8 cellular contexts compared by ENCODE assay signal in the genomic region with DNA sequence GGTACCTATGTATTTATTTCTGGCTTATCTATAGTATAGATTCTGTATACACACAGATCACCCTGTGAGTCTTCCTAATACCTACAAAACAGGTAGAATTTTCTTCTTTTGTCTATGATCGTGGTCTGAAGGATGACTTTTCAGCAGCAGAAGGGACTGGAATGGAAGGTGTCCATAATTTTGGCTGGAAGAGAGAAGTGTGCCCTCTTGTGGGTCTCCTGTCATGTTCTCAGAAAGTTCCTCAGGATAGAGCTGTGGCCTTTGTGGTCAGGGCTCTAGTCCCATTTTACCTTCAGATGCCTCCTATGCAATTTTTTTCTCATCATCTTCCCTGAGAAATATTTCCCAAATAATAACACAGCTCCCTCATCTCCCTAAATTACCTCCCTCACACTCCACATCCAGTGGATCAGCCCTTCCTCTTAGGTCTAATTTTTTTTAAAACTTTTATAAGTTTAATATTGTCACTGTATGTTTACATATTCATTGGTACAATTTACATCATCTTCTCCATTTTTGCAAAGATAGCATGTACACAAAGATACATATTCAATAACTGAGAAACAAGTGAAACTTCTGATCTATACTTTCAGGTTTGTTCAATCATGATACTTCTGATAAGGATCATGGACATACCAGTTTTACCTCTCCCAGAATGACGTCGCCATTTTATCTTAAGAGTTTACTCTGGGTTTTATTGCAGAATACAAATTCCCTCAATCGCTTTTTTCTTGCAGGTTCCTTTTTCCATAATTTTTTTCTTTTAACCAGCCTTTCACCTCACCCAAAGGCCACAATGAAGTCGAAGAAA.
DNase-seq lines count a peak whose midpoint lies in the region; ATAC-seq, FAIRE-seq and TF ChIP-seq lines count a peak whose summit lies in the region.

No MANE protein-coding gene starts in this region.

- peak; percentile 15 to 56 (median 42) for TF ChIP-seq CTCF in heart left ventricle (IDR thresholded peaks at IDR 0.05)
- peak; percentile 41 to 57 for TF ChIP-seq CTCF in endothelial cell of umbilical vein (IDR thresholded peaks at IDR 0.05; ENCODE audit: extremely low read depth in 1 of 2, insufficient read depth in 1 of 2, low read depth in 1 of 2, low read length in 2 of 2)

- dilution Hi-C loops in endothelial cell of umbilical vein (cut with MboI; ENCODE audit: extremely low pct_ligation_motif_present, low sequenced_read_pairs): loop anchor here (5.0 kb wide), 1 partner anchor 78 kb away; no protein-coding TSS in a partner anchor

- H3K36me3 ChIP-seq in heart left ventricle (no peaks in the 10 kb centered on the region), endothelial cell of umbilical vein (ENCODE audit: control insufficient read depth in 2 of 2, extremely low read depth in 1 of 2, insufficient read depth in 2 of 2, low read length in 2 of 2) (no peaks in the 10 kb centered on the region), Karpas-422 (ENCODE audit: insufficient read depth, low read length) (no peaks in the 10 kb centered on the region)

- peaks cover 0 to 21% (median 12%) of the 10 kb centered on the region in 12 donors for H3K4me1 ChIP-seq in heart left ventricle
- peaks cover 15% of the 10 kb centered on the region for H3K4me1 ChIP-seq in endothelial cell of umbilical vein (ENCODE audit: control insufficient read depth, extremely low read depth, insufficient read depth, low read length)
- H3K4me1 ChIP-seq in Karpas-422 (ENCODE audit: low read length): peaks cover 33% of the 10 kb centered on the region

- intact Hi-C loops in heart left ventricle (cut with DNase I) (loop anchor here in 8 of 10 donors (2.0 to 10.0 kb wide), 8 partner anchors 33 to 469 kb away; no protein-coding TSS in a partner anchor), left cardiac atrium (cut with DNase I) (no loop called here), endothelial cell of umbilical vein (cut with micrococcal nuclease) (loop anchor here (1.0 kb wide), 1 partner anchor 468 kb away; no protein-coding TSS in a partner anchor)

- no peaks in the 10 kb centered on the region for H3K9me1 ChIP-seq in endothelial cell of umbilical vein (replicated peaks; ENCODE audit: control insufficient read depth, extremely low read depth, insufficient read depth, low read length)

- peak; percentile 86 for FAIRE-seq in endothelial cell of umbilical vein (lab: Jason Lieb, UNC)

- H3K27me3 ChIP-seq in heart left ventricle (no peaks in the 10 kb centered on the region), endothelial cell of umbilical vein (ENCODE audit: control insufficient read depth in 2 of 2, insufficient read depth in 2 of 2, low read length in 2 of 2) (no peaks in the 10 kb centered on the region), Karpas-422 (ENCODE audit: low read length) (no peaks in the 10 kb centered on the region)

- ATAC-seq in heart left ventricle (no peak), left cardiac atrium (no peak), GM21526 (IDR thresholded peaks at IDR 0.05; ENCODE audit: low FRiP score, unreplicated experiment) (no peak)

- no TSS peak for BruUV-seq in endothelial cell of umbilical vein (replicated peaks; lab: Mats Ljungman, UMichigan)

- no peak for DNase-seq in heart left ventricle
- DNase-seq in left cardiac atrium: no peak
- peak; percentile 58 for DNase-seq in NCI-H82 (lab: John Stamatoyannopoulos, UW)
- peak; percentile 67 for DNase-seq in endothelial cell of umbilical vein (ENCODE audit: low read depth, low spot score)
- DNase-seq in retina: peak; percentile 21
- no peak for DNase-seq in stimulated activated CD8-positive, alpha-beta memory T cell treated with anti-CD3 and anti-CD28 coated beads, Interleukin-4, amount 100 ng/mL, for 48 hours
- no peak for DNase-seq in Karpas-422

- H3K9me3 ChIP-seq in heart left ventricle: no peaks in the 10 kb centered on the region
- no peaks in the 10 kb centered on the region for H3K9me3 ChIP-seq in endothelial cell of umbilical vein (replicated peaks; ENCODE audit: control insufficient read depth, insufficient read depth, low read length)
- no peaks in the 10 kb centered on the region for H3K9me3 ChIP-seq in Karpas-422 (ENCODE audit: low read length)

- H3K27ac ChIP-seq in heart left ventricle (no peak overlapping the region), endothelial cell of umbilical vein (ENCODE audit: insufficient read depth, low read depth, low read length) (no peak overlapping the region), Karpas-422 (ENCODE audit: low read length) (no peak overlapping the region)

- POLR2A ChIA-PET in endothelial cell of umbilical vein (lab: Charles Lee): no interaction called here

- H3K9ac ChIP-seq in endothelial cell of umbilical vein (replicated peaks; ENCODE audit: extremely low read depth, insufficient read depth, low read length) (no peak overlapping the region), Karpas-422 (ENCODE audit: low read length) (no peak overlapping the region)

- CTCF ChIA-PET in endothelial cell of umbilical vein (lab: Charles Lee): interaction anchor here (0.6 to 9.1 kb wide), 33 partner anchors 9 to 477 kb away, joined by 3 to 266 read pairs (median 4); no protein-coding TSS in a partner anchor

- H4K20me1 ChIP-seq in endothelial cell of umbilical vein (replicated peaks; ENCODE audit: control insufficient read depth, extremely low read depth, insufficient read depth, low read length): no peaks in the 10 kb centered on the region
- H4K20me1 ChIP-seq in Karpas-422 (ENCODE audit: insufficient read depth, low read depth, low read length): no peaks in the 10 kb centered on the region

- H3K9me2 ChIP-seq in Karpas-422 (replicated peaks; ENCODE audit: insufficient read depth, low read length): no peaks in the 10 kb centered on the region

- 76 to 85% (median 80%) methylated on average over 5 of the region's 5 CpGs for WGBS in heart left ventricle, 4 donors

- no peak overlapping the region for H2AFZ ChIP-seq in endothelial cell of umbilical vein (ENCODE audit: low read depth, low read length)
- H2AFZ ChIP-seq in Karpas-422 (ENCODE audit: low read length): no peak overlapping the region

- H3K79me2 ChIP-seq in endothelial cell of umbilical vein (ENCODE audit: control insufficient read depth, insufficient read depth, low read length) (no peaks in the 10 kb centered on the region), Karpas-422 (ENCODE audit: low read length) (no peaks in the 10 kb centered on the region)

- TF ChIP-seq POLR2A in heart left ventricle (IDR thresholded peaks at IDR 0.05) (no peak), endothelial cell of umbilical vein (IDR thresholded peaks at IDR 0.05; ENCODE audit: low read depth, low read length) (no peak)

- H3K4me3 ChIP-seq in heart left ventricle (no peak overlapping the region), endothelial cell of umbilical vein (replicated peaks in 1 of 3; ENCODE audit: insufficient read depth in 1 of 3, low read depth in 1 of 3, low read length in 3 of 3) (no peak overlapping the region), Karpas-422 (ENCODE audit: low read length) (no peak overlapping the region)

- H3K4me2 ChIP-seq in endothelial cell of umbilical vein (ENCODE audit: insufficient read depth, low read length) (no peak overlapping the region), Karpas-422 (ENCODE audit: low read depth, low read length, poor library complexity, severe bottlenecking) (no peak overlapping the region)

TF ChIP-seq in endothelial cell of umbilical vein, 7 proteins besides CTCF, POLR2A, EP300 and RAD21:
- no peak for TF ChIP-seq GATA2 (IDR thresholded peaks at IDR 0.05; ENCODE audit: insufficient read depth, insufficient read length, low read depth, low read length)

Comparison
In these comparisons a context has a peak if more than half of its experiments do, and no peak if none do; other contexts are left out.
1. intact Hi-C loops: an anchor here in heart left ventricle (2.0 to 10.0 kb wide) and endothelial cell of umbilical vein (1.0 kb wide); none called in left cardiac atrium.
2. DNase-seq: peak in NCI-H82 (single experiment), endothelial cell of umbilical vein (single experiment) and retina (single experiment); none in heart left ventricle (0 of 5), left cardiac atrium (single experiment), stimulated activated CD8-positive, alpha-beta memory T cell treated with anti-CD3 and anti-CD28 coated beads, Interleukin-4, amount 100 ng/mL, for 48 hours (single experiment) and Karpas-422 (single experiment).